Comparison of ENCODE assay signal across 23 cellular contexts in genomic region chr13:46342538-46342937, GRCh38. TPM values are rescaled to one million over a fixed set of nuclear protein-coding genes. Genes with fewer than 3 reads are reported as not detected.
DNase-seq lines count a peak whose midpoint lies in the region; ATAC-seq and TF ChIP-seq lines count a peak whose summit lies in the region.
"Had no signal": no experiment of that assay in that cellular context is flagged by ENCODE, and none has a peak within 500 bp of the region (broad histone marks: within the 10 kb centered on the region; RNA-seq: fewer than 3 reads in every experiment).

No MANE protein-coding gene starts in this region.

- DNase-seq in NCI-H1417 (lab: John Stamatoyannopoulos, UW) (peak in 2 of 3 experiments; percentile 12 to 15), NCI-H1417 treated with DMSO at 0.1 percent for 48 hours (lab: John Stamatoyannopoulos, UW) (no peak), GM06990 (ENCODE audit: extremely low read depth, insufficient read length) (no peak), PC-3 (no peak), erythroblast (lab: John Stamatoyannopoulos, UW) (peak; percentile 15 to 21), HAP-1 (ENCODE audit: low spot score in 2 of 2) (no peak), spleen (no peak), dorsolateral prefrontal cortex (no peak)
- DNase-seq: activated CD8-positive, alpha-beta memory T cell treated with anti-CD3 and anti-CD28 coated beads, Interleukin-2, amount 10 ng/mL, durations not matched to agents 7 days and 5 days; activated effector memory CD4-positive, alpha-beta T cell treated with anti-CD3 and anti-CD28 coated beads, Interleukin-2, amount 50 U/mL, for 16 hours; amniotic stem cell; C1 segment of cervical spinal cord; mesenchymal stem cell; NCI-H2081; NCI-H510A treated with DMSO at 0.1 percent for 48 hours; nephron progenitor cell; posterior cingulate gyrus; SJCRH30; stimulated activated CD4-positive, alpha-beta T cell treated with anti-CD3 and anti-CD28 coated beads, Interleukin-2, amount 100 ng/mL, for 48 hours; T-helper 2 cell had no signal

- TF ChIP-seq CTCF in GM06990 (IDR thresholded peaks at IDR 0.05; ENCODE audit: insufficient read depth, low read length, poor library complexity, severe bottlenecking) = peak; percentile 29
- peak; percentile 34; the same call in 1 of the 2 replicates for TF ChIP-seq CTCF in PC-3 (conservative IDR thresholded peaks at IDR 0.05; ENCODE audit: low read depth, low read length)
- TF ChIP-seq CTCF in spleen (IDR thresholded peaks at IDR 0.05 in 8 of 11, conservative IDR thresholded peaks at IDR 0.05 in 3 of 11) = no peak
- no peak for TF ChIP-seq CTCF in dorsolateral prefrontal cortex (IDR thresholded peaks at IDR 0.05 in 54 of 56, conservative IDR thresholded peaks at IDR 0.05 in 2 of 56; ENCODE audit: low read depth in 1 of 56, partially characterized antibody in 56 of 56)

- H3K4me1 ChIP-seq in PC-3 (ENCODE audit: insufficient read depth, low read length) = peaks cover 13% of the 10 kb centered on the region
- no peaks in the 10 kb centered on the region for H3K4me1 ChIP-seq in HAP-1
- peaks cover 0 to 60% (median 41%) of the 10 kb centered on the region in 6 donors for H3K4me1 ChIP-seq in spleen
- H3K4me1 ChIP-seq: gastroesophageal sphincter had no signal

- in situ Hi-C loops in HAP-1 (cut with MboI; ENCODE audit: low sequenced_read_pairs) = no loop called here

- BruUV-seq in PC-3 (replicated peaks; lab: Mats Ljungman, UMichigan) = no TSS peak

- H3K9ac ChIP-seq in PC-3 (ENCODE audit: low read length) = no peak overlapping the region

- TF ChIP-seq POLR2A in erythroblast (IDR thresholded peaks at IDR 0.05; ENCODE audit: low read length) = no peak
- TF ChIP-seq POLR2A in spleen (IDR thresholded peaks at IDR 0.05) = no peak

- H3K4me3 ChIP-seq in GM06990 (replicated peaks; ENCODE audit: low read depth, low read length) = no peak overlapping the region
- H3K4me3 ChIP-seq in PC-3 (ENCODE audit: low read length) = no peak overlapping the region
- H3K4me3 ChIP-seq in HAP-1 = no peak overlapping the region
- no peak overlapping the region for H3K4me3 ChIP-seq in spleen
- no peak overlapping the region for H3K4me3 ChIP-seq in dorsolateral prefrontal cortex
- H3K4me3 ChIP-seq: cardiac muscle cell, gastroesophageal sphincter, SJCRH30 had no signal

- H4K20me1 ChIP-seq in PC-3 (ENCODE audit: low read length) = no peaks in the 10 kb centered on the region

- H3K36me3 ChIP-seq in GM06990 (ENCODE audit: control insufficient read depth, insufficient read depth, low read length) (peaks cover 3% of the 10 kb centered on the region), PC-3 (ENCODE audit: low read depth, low read length) (no peaks in the 10 kb centered on the region), HAP-1 (replicated peaks) (no peaks in the 10 kb centered on the region), spleen (peaks cover 0 to 68% (median 20%) of the 10 kb centered on the region in 6 donors)
- H3K36me3 ChIP-seq: cardiac muscle cell, gastroesophageal sphincter, SJCRH30 had no signal

- no peaks in the 10 kb centered on the region for H3K27me3 ChIP-seq in GM06990 (replicated peaks; ENCODE audit: control insufficient read depth, insufficient read depth, low read length)
- no peaks in the 10 kb centered on the region for H3K27me3 ChIP-seq in PC-3 (ENCODE audit: low read length)
- no peaks in the 10 kb centered on the region for H3K27me3 ChIP-seq in HAP-1 (ENCODE audit: low read depth)
- no peaks in the 10 kb centered on the region for H3K27me3 ChIP-seq in spleen (replicated peaks in 1 of 7)
- no peaks in the 10 kb centered on the region for H3K27me3 ChIP-seq in dorsolateral prefrontal cortex
- H3K27me3 ChIP-seq: cardiac muscle cell, gastroesophageal sphincter, SJCRH30 had no signal

- CTCF ChIA-PET in PC-3 (lab: Charles Lee) = no interaction called here

- POLR2A ChIA-PET in PC-3 (lab: Charles Lee; ENCODE audit: unreplicated experiment) = no interaction called here

- intact Hi-C loops in PC-3 (cut with micrococcal nuclease) = no loop called here
- intact Hi-C loops in spleen (cut with DNase I; ENCODE audit: low total_unique reads) = no loop called here
- intact Hi-C loops in dorsolateral prefrontal cortex (cut with DNase I) = no loop called here

- no peaks in the 10 kb centered on the region for H3K9me2 ChIP-seq in PC-3 (replicated peaks; ENCODE audit: low read length)

- H3K27ac ChIP-seq in PC-3 (ENCODE audit: low read length) (no peak overlapping the region), spleen (peak overlapping the region in 3 of 8 donors; percentile 55 to 83 (median 81)), dorsolateral prefrontal cortex (no peak overlapping the region)
- H3K27ac ChIP-seq: cardiac muscle cell, gastroesophageal sphincter, SJCRH30 had no signal

- ATAC-seq in PC-3 = no peak; the same call in 1 of the 2 replicates
- ATAC-seq: activated CD8-positive, alpha-beta memory T cell treated with anti-CD3 and anti-CD28 coated beads, Interleukin-2, amount 10 ng/mL, durations not matched to agents 7 days and 5 days; esophagus mucosa; gastroesophageal sphincter had no signal

- no peak overlapping the region for H2AFZ ChIP-seq in PC-3 (ENCODE audit: low read length)

- H3F3A ChIP-seq in PC-3 (ENCODE audit: low read length, unreplicated experiment) = no peaks in the 10 kb centered on the region

- H3K9me3 ChIP-seq in PC-3 (ENCODE audit: low read length) (no peaks in the 10 kb centered on the region), HAP-1 (no peaks in the 10 kb centered on the region), spleen (no peaks in the 10 kb centered on the region)
- H3K9me3 ChIP-seq: gastroesophageal sphincter, SJCRH30 had no signal

- WGBS in spleen, 5 donors = 67 to 77% (median 67%) methylated on average over 3 of the region's 3 CpGs

- H3K79me2 ChIP-seq in PC-3 (ENCODE audit: low read length) = no peaks in the 10 kb centered on the region

- no peak overlapping the region for H3K4me2 ChIP-seq in PC-3 (ENCODE audit: low read length)

RNA-seq across cellular contexts. Expression of gene RUBCNL, which starts 44.5 kb away (rescaled TPM):
- total RNA-seq in PC-3 (2014; rRNA removed) (0.17 TPM in 1 of 2 replicates, not detected in the other), spleen (10 to 100 TPM; 40.0 to 77.2 (median 51.7) TPM), dorsolateral prefrontal cortex (10 to 100 TPM in 25 of 120 experiments, 1 to 10 TPM in 95; 2.7 to 14.6 (median 7.8) TPM)
- polyA plus RNA-seq in spleen = 10 to 100 TPM; 28.9 to 47.9 (median 32.3) TPM
- total RNA-seq: activated CD8-positive, alpha-beta memory T cell treated with anti-CD3 and anti-CD28 coated beads, Interleukin-2, amount 10 ng/mL, durations not matched to agents 7 days and 5 days had no signal

Comparison
In these comparisons a context has a peak if more than half of its experiments do, and no peak if none do; other contexts are left out.
1. DNase-seq: peak in NCI-H1417 (2 of 3) and erythroblast (2 of 2); none in NCI-H1417 treated with DMSO at 0.1 percent for 48 hours (single experiment), GM06990 (single experiment), PC-3 (single experiment), HAP-1 (0 of 2), spleen (single experiment) and dorsolateral prefrontal cortex (0 of 10).
2. CTCF ChIP-seq: peak in GM06990 (single experiment) and PC-3 (single experiment); none in spleen (0 of 11) and dorsolateral prefrontal cortex (0 of 56).